ENCODE assay signal across 17 cellular contexts in genomic region chr10:111973306-111973705, GRCh38.
DNase-seq lines count a peak whose midpoint lies in the region; ATAC-seq and FAIRE-seq lines count a peak whose summit lies in the region.
"Had no signal": no experiment of that assay in that cellular context is flagged by ENCODE, and none has a peak within 500 bp of the region (broad histone marks: within the 10 kb centered on the region; RNA-seq: fewer than 3 reads in every experiment).

No MANE protein-coding gene starts in this region.

- H3K4me2 ChIP-seq in GM23248 (ENCODE audit: unreplicated experiment): no peak overlapping the region

- no peaks in the 10 kb centered on the region for H3F3A ChIP-seq in GM23248 (ENCODE audit: insufficient read depth)

- FAIRE-seq in frontal cortex (lab: Jason Lieb, UNC): peak; percentile 36

- ATAC-seq in GM21619 (IDR thresholded peaks at IDR 0.05; ENCODE audit: unreplicated experiment): no peak

- WGBS in GM23248 (ENCODE audit: low coverage in 1 of 2, low lambda C conversion rate in 2 of 2, missing lambda C conversion rate in 2 of 2), 2 experiments: 3 to 4% methylated on average over 2 of the region's 2 CpGs

- peaks cover 7% of the 10 kb centered on the region for H3K27me3 ChIP-seq in GM23248 (replicated peaks; ENCODE audit: insufficient read depth)
- H3K27me3 ChIP-seq in adipocyte (replicated peaks; ENCODE audit: control insufficient read depth, insufficient read depth, low read length): peaks cover 4% of the 10 kb centered on the region
- H3K27me3 ChIP-seq in subcutaneous abdominal adipose tissue (ENCODE audit: control insufficient read depth in 5 of 5, insufficient read depth in 4 of 5, low read length in 5 of 5): no peaks in the 10 kb centered on the region

- no peaks in the 10 kb centered on the region for H3K9me3 Mint-ChIP-seq in activated T-helper 1 cell treated with anti-CD3 and anti-CD28 coated beads, Interleukin-12 subunit alpha, Interleukin-12 subunit beta, Interleukin-2, Interleukin-4 antibody, amounts not matched to agents 30 ng/mL and 10 ng/mL and 1 ng/mL, durations not matched to agents 14 hours and 24 hours and 36 hours

- no peak overlapping the region for H3K27ac Mint-ChIP-seq in activated T-helper 1 cell treated with anti-CD3 and anti-CD28 coated beads, Interleukin-12 subunit alpha, Interleukin-12 subunit beta, Interleukin-2, Interleukin-4 antibody, amounts not matched to agents 30 ng/mL and 10 ng/mL and 1 ng/mL, durations not matched to agents 14 hours and 24 hours and 36 hours
- H3K27ac Mint-ChIP-seq: CD14-positive monocyte had no signal

- H3K9ac ChIP-seq in GM23248 (no peak overlapping the region), adipocyte (ENCODE audit: low read length) (peak overlapping the region; percentile 66), subcutaneous abdominal adipose tissue (ENCODE audit: low read length in 5 of 5) (peak overlapping the region in 1 of 5 donors; percentile 29)

- no peaks in the 10 kb centered on the region for H4K20me1 ChIP-seq in GM23248 (ENCODE audit: insufficient read depth)

- no peaks in the 10 kb centered on the region for H3K36me3 ChIP-seq in GM23248 (ENCODE audit: low read depth)
- no peaks in the 10 kb centered on the region for H3K36me3 ChIP-seq in adipocyte (ENCODE audit: control insufficient read depth, insufficient read depth, low read length, severe bottlenecking)
- no peaks in the 10 kb centered on the region for H3K36me3 ChIP-seq in subcutaneous abdominal adipose tissue (ENCODE audit: control insufficient read depth in 5 of 5, insufficient read depth in 5 of 5, low read length in 5 of 5)
- H3K36me3 ChIP-seq: HAP-1 had no signal

- H3K9me2 ChIP-seq in GM23248 (ENCODE audit: insufficient read depth): no peaks in the 10 kb centered on the region

- H3K4me1 ChIP-seq in GM23248 (ENCODE audit: insufficient read depth) (no peaks in the 10 kb centered on the region), adipocyte (ENCODE audit: control insufficient read depth, insufficient read depth, low read length) (peaks cover 51% of the 10 kb centered on the region), subcutaneous abdominal adipose tissue (ENCODE audit: control insufficient read depth in 5 of 5, insufficient read depth in 5 of 5, low read length in 5 of 5) (peaks cover 2 to 17% (median 12%) of the 10 kb centered on the region in 5 donors)
- H3K4me1 ChIP-seq: HAP-1 had no signal

- H3K27ac ChIP-seq in GM23248 (no peak overlapping the region), subcutaneous abdominal adipose tissue (ENCODE audit: low read depth, low read length) (peak overlapping the region; percentile 73)
- H3K27ac ChIP-seq: RWPE1 had no signal

- no peaks in the 10 kb centered on the region for H3K27me3 Mint-ChIP-seq in activated T-helper 1 cell treated with anti-CD3 and anti-CD28 coated beads, Interleukin-12 subunit alpha, Interleukin-12 subunit beta, Interleukin-2, Interleukin-4 antibody, amounts not matched to agents 30 ng/mL and 10 ng/mL and 1 ng/mL, durations not matched to agents 14 hours and 24 hours and 36 hours (ENCODE audit: insufficient read depth)

- H3K4me3 Mint-ChIP-seq in activated T-helper 1 cell treated with anti-CD3 and anti-CD28 coated beads, Interleukin-12 subunit alpha, Interleukin-12 subunit beta, Interleukin-2, Interleukin-4 antibody, amounts not matched to agents 30 ng/mL and 10 ng/mL and 1 ng/mL, durations not matched to agents 14 hours and 24 hours and 36 hours: no peak overlapping the region
- H3K4me3 Mint-ChIP-seq: CD14-positive monocyte had no signal

- no peak overlapping the region for H2AFZ ChIP-seq in GM23248

- peak; percentile 51 for DNase-seq in GM23248
- DNase-seq in adipocyte (ENCODE audit: low read depth): no peak
- DNase-seq in frontal cortex (ENCODE audit: low spot score in 2 of 2): no peak
- DNase-seq in activated T-helper 1 cell treated with anti-CD3 and anti-CD28 coated beads, Interleukin-12 subunit alpha, Interleukin-12 subunit beta, Interleukin-2, Interleukin-4 antibody, amounts not matched to agents 30 ng/mL and 10 ng/mL and 1 ng/mL, durations not matched to agents 14 hours and 24 hours and 36 hours (ENCODE audit: low spot score): no peak
- DNase-seq in NCI-H2171 (lab: John Stamatoyannopoulos, UW): no peak
- DNase-seq: AML-193, DND-41, IMR-90, NCI-H1105, NCI-H1694 treated with DMSO at 0.1 percent for 48 hours, NCI-H510A, OCI-M1 had no signal

- H3K4me1 Mint-ChIP-seq in activated T-helper 1 cell treated with anti-CD3 and anti-CD28 coated beads, Interleukin-12 subunit alpha, Interleukin-12 subunit beta, Interleukin-2, Interleukin-4 antibody, amounts not matched to agents 30 ng/mL and 10 ng/mL and 1 ng/mL, durations not matched to agents 14 hours and 24 hours and 36 hours (ENCODE audit: low read depth): no peaks in the 10 kb centered on the region
- H3K4me1 Mint-ChIP-seq: CD14-positive monocyte had no signal

- no peaks in the 10 kb centered on the region for H3K79me2 ChIP-seq in GM23248 (ENCODE audit: insufficient read depth)

- no peaks in the 10 kb centered on the region for H3K36me3 Mint-ChIP-seq in activated T-helper 1 cell treated with anti-CD3 and anti-CD28 coated beads, Interleukin-12 subunit alpha, Interleukin-12 subunit beta, Interleukin-2, Interleukin-4 antibody, amounts not matched to agents 30 ng/mL and 10 ng/mL and 1 ng/mL, durations not matched to agents 14 hours and 24 hours and 36 hours (ENCODE audit: low read depth)
- H3K36me3 Mint-ChIP-seq: CD14-positive monocyte had no signal

- H3K9me3 ChIP-seq in GM23248 (ENCODE audit: low read depth) (no peaks in the 10 kb centered on the region), adipocyte (ENCODE audit: control insufficient read depth, low read length) (peaks cover 3% of the 10 kb centered on the region), subcutaneous abdominal adipose tissue (ENCODE audit: control insufficient read depth in 5 of 5, low read length in 5 of 5) (no peaks in the 10 kb centered on the region)
- H3K9me3 ChIP-seq: HAP-1 had no signal

- intact Hi-C loops in activated T-helper 1 cell treated with anti-CD3 and anti-CD28 coated beads, Interleukin-12 subunit alpha, Interleukin-12 subunit beta, Interleukin-2, Interleukin-4 antibody, amounts not matched to agents 30 ng/mL and 10 ng/mL and 1 ng/mL, durations not matched to agents 14 hours and 24 hours and 36 hours (cut with micrococcal nuclease): no loop called here

- H3K4me3 ChIP-seq in GM23248 (no peak overlapping the region), adipocyte (ENCODE audit: low read length) (no peak overlapping the region), subcutaneous abdominal adipose tissue (ENCODE audit: low read depth in 1 of 5, low read length in 5 of 5) (no peak overlapping the region)
- H3K4me3 ChIP-seq: HAP-1 had no signal

- in situ Hi-C loops in GM23248 (cut with MboI): no loop called here
